ENCODE assay signal across 8 cellular contexts in the genomic region with DNA sequence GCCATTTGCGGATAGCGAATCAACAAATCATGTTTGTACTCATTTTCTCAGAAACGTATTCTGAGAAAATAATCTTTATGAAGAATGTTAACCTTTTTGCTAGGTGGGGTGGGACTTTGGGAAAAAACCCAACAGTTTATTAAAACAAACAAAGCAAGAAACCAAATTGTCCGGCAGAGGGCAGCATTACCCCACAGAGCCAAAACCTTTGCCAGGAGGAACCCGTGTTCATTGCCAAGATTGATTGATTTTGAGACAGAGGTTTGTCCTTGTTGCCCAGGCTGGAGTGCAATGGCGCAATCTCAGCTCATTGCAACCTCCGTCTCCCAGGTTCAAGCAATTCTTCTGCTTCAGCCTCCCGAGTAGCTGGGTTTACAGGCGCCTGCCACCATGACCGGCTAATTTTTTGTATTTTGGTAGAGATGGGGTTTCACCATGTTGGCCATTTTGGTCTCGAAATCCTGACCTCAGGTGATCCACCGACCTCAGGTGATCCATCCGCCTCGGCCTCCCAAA.
A peak's percentile ranks its signal among the peaks of the same experiment; 100 is the strongest.
DNase-seq lines count a peak whose midpoint lies in the region; ATAC-seq and TF ChIP-seq lines count a peak whose summit lies in the region.

No MANE protein-coding gene starts in this region.

- TF ChIP-seq EP300 in suprapubic skin (IDR thresholded peaks at IDR 0.05) = no peak

- TF ChIP-seq CTCF in LNCAP (IDR thresholded peaks at IDR 0.05) (peak; percentile 86), Peyer's patch (IDR thresholded peaks at IDR 0.05) (peak; percentile 59 to 94 (median 90)), suprapubic skin (IDR thresholded peaks at IDR 0.05) (peak; percentile 73 to 80)

- no peak for ATAC-seq in HG03439 (IDR thresholded peaks at IDR 0.05; ENCODE audit: unreplicated experiment)

- H3K36me3 ChIP-seq in Peyer's patch (no peaks in the 10 kb centered on the region), suprapubic skin (no peaks in the 10 kb centered on the region)

- H3K27me3 ChIP-seq in Peyer's patch = no peaks in the 10 kb centered on the region
- no peaks in the 10 kb centered on the region for H3K27me3 ChIP-seq in suprapubic skin

- H3K4me1 ChIP-seq in Peyer's patch = no peaks in the 10 kb centered on the region
- H3K4me1 ChIP-seq in suprapubic skin = no peaks in the 10 kb centered on the region

- H3K9me3 ChIP-seq in Peyer's patch (no peaks in the 10 kb centered on the region), suprapubic skin (no peaks in the 10 kb centered on the region)

- DNase-seq in DMS114 treated with DMSO at 0.1 percent for 48 hours (lab: John Stamatoyannopoulos, UW; ENCODE audit: unreplicated experiment) = peak; percentile 27
- DNase-seq in Peyer's patch = peak; percentile 63 to 91 (median 68)
- peak; percentile 82 to 83 for DNase-seq in activated T-cell treated with anti-CD3 and anti-CD28 coated beads, Interleukin-2, amount 50 U/mL, for 48 hours
- peak; percentile 65 for DNase-seq in fibroblast of the conjunctiva (ENCODE audit: low read depth)
- DNase-seq in nucleus accumbens (lab: John Stamatoyannopoulos, UW) = peak in 46 of 56 donors; percentile 11 to 87 (median 55)
- peak; percentile 88 to 89 for DNase-seq in suprapubic skin (ENCODE audit: low spot score in 2 of 2)

- TF ChIP-seq POLR2A in Peyer's patch (IDR thresholded peaks at IDR 0.05) (peak in 1 of 2 donors; percentile 16), suprapubic skin (IDR thresholded peaks at IDR 0.05) (no peak)

- 41% methylated on average over 14 of the region's 14 CpGs for WGBS in suprapubic skin

- H3K27ac ChIP-seq in Peyer's patch (peak overlapping the region in 1 of 4 donors; percentile 36), suprapubic skin (no peak overlapping the region)

- H3K4me3 ChIP-seq in Peyer's patch (no peak overlapping the region), suprapubic skin (no peak overlapping the region)

Comparison
In these comparisons a context has a peak if more than half of its experiments do, and no peak if none do; other contexts are left out.
1. DNase-seq: peak in every context shown above with its lines; median percentile 88 in suprapubic skin; 82 in activated T-cell treated with anti-CD3 and anti-CD28 coated beads, Interleukin-2, amount 50 U/mL, for 48 hours; 68 in Peyer's patch; 65 in fibroblast of the conjunctiva; 55 in nucleus accumbens; 27 in DMS114 treated with DMSO at 0.1 percent for 48 hours.